Comparison of ENCODE assay signal across 9 cellular contexts in the genomic region with DNA sequence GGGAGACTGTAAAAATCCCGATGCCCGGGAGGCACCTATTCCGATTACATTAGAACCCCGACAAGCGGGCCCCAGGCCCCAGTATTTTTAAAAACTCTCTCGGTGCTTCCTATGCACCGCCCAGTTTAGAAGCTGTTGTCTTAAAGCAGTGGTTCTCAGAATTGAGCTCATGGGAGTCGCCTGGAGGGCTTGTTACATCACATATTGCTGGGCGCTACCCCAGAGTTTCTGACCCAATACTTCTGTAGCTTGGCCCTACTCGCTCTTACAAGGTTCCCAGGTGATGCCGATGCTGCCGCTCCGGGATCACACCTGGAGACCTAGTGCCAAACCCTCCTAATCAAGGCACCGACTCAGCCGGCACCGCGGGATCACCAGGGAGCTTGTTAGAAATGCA. TPM values are rescaled to one million over a fixed set of nuclear protein-coding genes. Genes with fewer than 3 reads are reported as not detected.
DNase-seq lines count a peak whose midpoint lies in the region; ATAC-seq and TF ChIP-seq lines count a peak whose summit lies in the region.
"Had no signal": no experiment of that assay in that cellular context is flagged by ENCODE, and none has a peak within 500 bp of the region (broad histone marks: within the 10 kb centered on the region; RNA-seq: fewer than 3 reads in every experiment).

No MANE protein-coding gene starts in this region.

- H4K20me1 ChIP-seq in osteoblast (ENCODE audit: insufficient read depth, low read length) = no peaks in the 10 kb centered on the region

- peaks cover 5% of the 10 kb centered on the region for H3K4me1 ChIP-seq in effector memory CD4-positive, alpha-beta T cell (ENCODE audit: control insufficient read depth, insufficient read depth, low read length, poor library complexity, severe bottlenecking)
- peaks cover 9% of the 10 kb centered on the region for H3K4me1 ChIP-seq in osteoblast (ENCODE audit: insufficient read depth, low read length)

- DNase-seq in AG08396 (ENCODE audit: low spot score) = peak; percentile 57
- no peak for DNase-seq in effector memory CD4-positive, alpha-beta T cell
- DNase-seq in osteoblast (ENCODE audit: insufficient read length, low spot score, missing footprints) = peak; percentile 86
- no peak for DNase-seq in stimulated activated CD4-positive, alpha-beta T cell treated with anti-CD3 and anti-CD28 coated beads, Interleukin-4, amount 100 ng/mL, for 24 hours
- DNase-seq in GM03348 (ENCODE audit: low spot score) = no peak

- no peaks in the 10 kb centered on the region for H3K27me3 ChIP-seq in effector memory CD4-positive, alpha-beta T cell (replicated peaks; ENCODE audit: control insufficient read depth, insufficient read depth, low read length, poor library complexity, severe bottlenecking)
- peaks cover 60% of the 10 kb centered on the region for H3K27me3 ChIP-seq in osteoblast (ENCODE audit: insufficient read depth, low read length)

- peaks cover 3% of the 10 kb centered on the region for H3K9me3 ChIP-seq in effector memory CD4-positive, alpha-beta T cell (ENCODE audit: control insufficient read depth, low read length)
- H3K9me3 ChIP-seq in osteoblast (ENCODE audit: low read depth, low read length) = peaks cover 3% of the 10 kb centered on the region

- ATAC-seq in GM19463 (IDR thresholded peaks at IDR 0.05; ENCODE audit: unreplicated experiment) (peak; percentile 15), HG03565 (IDR thresholded peaks at IDR 0.05; ENCODE audit: unreplicated experiment) (peak; percentile 12), HG03095 (IDR thresholded peaks at IDR 0.05; ENCODE audit: unreplicated experiment) (no peak)

- no peaks in the 10 kb centered on the region for H3K79me2 ChIP-seq in osteoblast (ENCODE audit: insufficient read depth, low read length)

- no peak overlapping the region for H3K27ac ChIP-seq in effector memory CD4-positive, alpha-beta T cell (ENCODE audit: insufficient read depth, low read length, poor library complexity, severe bottlenecking)
- H3K27ac ChIP-seq in osteoblast (ENCODE audit: low read depth, low read length) = no peak overlapping the region

- peak overlapping the region; percentile 80 for H3K4me2 ChIP-seq in osteoblast (ENCODE audit: insufficient read depth, low read length)

- no peaks in the 10 kb centered on the region for H3K36me3 ChIP-seq in effector memory CD4-positive, alpha-beta T cell (ENCODE audit: control insufficient read depth, insufficient read depth, low read length)
- H3K36me3 ChIP-seq in osteoblast (ENCODE audit: insufficient read depth, low read length) = no peaks in the 10 kb centered on the region

- peak overlapping the region; percentile 25 for H2AFZ ChIP-seq in osteoblast (ENCODE audit: low read length)

- TF ChIP-seq CTCF in osteoblast (IDR thresholded peaks at IDR 0.05; ENCODE audit: extremely low read depth, low read depth, low read length) = no peak

- peak overlapping the region; percentile 56 for H3K4me3 ChIP-seq in effector memory CD4-positive, alpha-beta T cell (ENCODE audit: insufficient read depth, low read depth, low read length, poor library complexity, severe bottlenecking)
- peak overlapping the region; percentile 67 for H3K4me3 ChIP-seq in osteoblast (ENCODE audit: insufficient read depth, low read length)

RNA-seq across cellular contexts. Expression of gene CPN2, which starts 35.2 kb away (rescaled TPM):
- total RNA-seq in osteoblast = under 0.01 and 0.29 TPM in 2 replicates
- total RNA-seq: urinary bladder had no signal

RNA-seq across cellular contexts. Expression of gene LRRC15, which starts 53.6 kb away (rescaled TPM):
- total RNA-seq in osteoblast = 3.6 and 5.0 TPM in 2 replicates

Comparison
In these comparisons a context has a peak if more than half of its experiments do, and no peak if none do; other contexts are left out.
1. DNase-seq: peak in AG08396 (single experiment) and osteoblast (single experiment); none in effector memory CD4-positive, alpha-beta T cell (0 of 3), stimulated activated CD4-positive, alpha-beta T cell treated with anti-CD3 and anti-CD28 coated beads, Interleukin-4, amount 100 ng/mL, for 24 hours (single experiment) and GM03348 (single experiment).